Comparison of ENCODE assay signal across 8 cellular contexts in genomic region chr2:3886036-3886435, GRCh38.
"Had no signal": no experiment of that assay in that cellular context is flagged by ENCODE, and none has a peak within 500 bp of the region (broad histone marks: within the 10 kb centered on the region; RNA-seq: fewer than 3 reads in every experiment).

No MANE protein-coding gene starts in this region.

- H3K27ac ChIP-seq: GM23248, HL-60 had no signal

- H3K4me1 ChIP-seq: HAP-1 had no signal

- H3K9me3 ChIP-seq: HAP-1 had no signal

- H3K36me3 ChIP-seq: HAP-1 had no signal

- ATAC-seq: HCT116, HepG2 had no signal

- DNase-seq: GM23248, GOT3, H7, HFFc6 had no signal

- H3K4me3 ChIP-seq: GM23248, HAP-1 had no signal
